Comparison of ENCODE assay signal across 9 cellular contexts in the genomic region with DNA sequence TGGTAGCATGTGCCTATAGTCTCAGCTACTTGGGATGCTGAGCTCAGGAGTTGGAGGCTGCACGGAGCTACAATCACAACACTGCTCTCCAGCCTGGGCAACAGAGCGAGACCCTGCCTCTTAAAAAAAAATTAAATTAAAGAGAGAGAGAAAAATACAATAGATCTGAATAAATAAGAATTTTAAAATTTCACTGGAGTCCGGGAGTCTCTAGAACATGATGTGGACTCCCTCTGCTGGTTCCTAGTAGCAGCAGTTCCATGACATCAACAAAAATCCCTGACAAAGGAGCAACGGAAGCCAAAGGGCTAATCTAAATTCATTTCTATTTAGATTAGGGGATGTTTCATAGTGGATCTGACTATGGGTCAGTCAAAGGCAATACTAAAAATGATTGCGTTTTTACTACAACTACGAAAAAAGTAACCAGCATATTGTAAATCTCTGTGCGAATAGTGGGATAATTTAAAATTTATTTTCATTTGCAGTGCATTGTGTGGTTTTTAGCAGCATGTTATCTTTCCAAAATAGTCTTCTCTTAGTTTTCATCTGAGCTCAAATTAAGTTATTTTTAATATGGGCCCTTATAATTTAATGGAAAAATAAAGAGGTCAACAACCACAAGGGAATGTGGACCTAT. TPM values are rescaled to one million over a fixed set of nuclear protein-coding genes. Genes with fewer than 3 reads are reported as not detected.
DNase-seq lines count a peak whose midpoint lies in the region; ATAC-seq, FAIRE-seq and TF ChIP-seq lines count a peak whose summit lies in the region.
"Had no signal": no experiment of that assay in that cellular context is flagged by ENCODE, and none has a peak within 500 bp of the region (broad histone marks: within the 10 kb centered on the region; RNA-seq: fewer than 3 reads in every experiment).

No MANE protein-coding gene starts in this region.

- TF ChIP-seq CTCF in RWPE2 (IDR thresholded peaks at IDR 0.05; ENCODE audit: poor library complexity, severe bottlenecking) (peak; percentile 51), thyroid gland (IDR thresholded peaks at IDR 0.05) (peak in 5 of 6 experiments; percentile 8 to 49 (median 31))

- intact Hi-C loops in thyroid gland (cut with DNase I): no loop called here
- intact Hi-C loops in activated CD4-positive, alpha-beta memory T cell treated with anti-CD3 and anti-CD28 coated beads for 36 hours (cut with micrococcal nuclease): loop anchor here (10.0 kb wide), 1 partner anchor 796 kb away; no protein-coding TSS in a partner anchor

- TF ChIP-seq POLR2A in thyroid gland (IDR thresholded peaks at IDR 0.05): no peak

- DNase-seq in NCI-H524 (lab: John Stamatoyannopoulos, UW) (peak; percentile 5 to 45), NCI-H524 treated with DMSO at 0.1 percent for 48 hours (lab: John Stamatoyannopoulos, UW) (no peak), RWPE2 (ENCODE audit: low spot score) (no peak), frontal cortex (ENCODE audit: low spot score in 2 of 2) (no peak), thyroid gland (peak in 1 of 2 donors; percentile 12), SK-N-DZ (ENCODE audit: low spot score) (no peak)
- no peak for DNase-seq in activated CD4-positive, alpha-beta memory T cell treated with anti-CD3 and anti-CD28 coated beads for 36 hours

- FAIRE-seq in frontal cortex (lab: Jason Lieb, UNC): peak; percentile 74

- H3K4me1 ChIP-seq in RWPE2 (ENCODE audit: insufficient read depth, poor library complexity, severe bottlenecking) (no peaks in the 10 kb centered on the region), thyroid gland (peaks cover 0 to 9% of the 10 kb centered on the region in 2 donors)

- no peaks in the 10 kb centered on the region for H3K27me3 Mint-ChIP-seq in activated CD4-positive, alpha-beta memory T cell treated with anti-CD3 and anti-CD28 coated beads for 36 hours

- CTCF ChIA-PET in activated CD4-positive, alpha-beta memory T cell treated with anti-CD3 and anti-CD28 coated beads for 36 hours (lab: Charles Lee): interaction anchor here (1.8 kb wide), 1 partner anchor 613 kb away, joined by 5 read pairs; no protein-coding TSS in a partner anchor

- peaks cover 42% of the 10 kb centered on the region for H3K4me1 Mint-ChIP-seq in activated CD4-positive, alpha-beta memory T cell treated with anti-CD3 and anti-CD28 coated beads for 36 hours (ENCODE audit: low read depth)

- WGBS in thyroid gland, 2 donors: 65 to 70% methylated on average over 7 of the region's 7 CpGs

- POLR2A ChIA-PET in activated CD4-positive, alpha-beta memory T cell treated with anti-CD3 and anti-CD28 coated beads for 36 hours (lab: Charles Lee): no interaction called here

- peaks cover 16% of the 10 kb centered on the region for H3K36me3 Mint-ChIP-seq in activated CD4-positive, alpha-beta memory T cell treated with anti-CD3 and anti-CD28 coated beads for 36 hours

- H3K36me3 ChIP-seq in RWPE2 (ENCODE audit: low read depth): peaks cover 31% of the 10 kb centered on the region
- H3K36me3 ChIP-seq in thyroid gland: no peaks in the 10 kb centered on the region

- no peaks in the 10 kb centered on the region for H3K9me3 Mint-ChIP-seq in activated CD4-positive, alpha-beta memory T cell treated with anti-CD3 and anti-CD28 coated beads for 36 hours

- no peak for ATAC-seq in RWPE2 (ENCODE audit: low read depth)
- ATAC-seq in HG02642 (IDR thresholded peaks at IDR 0.05; ENCODE audit: poor library complexity, unreplicated experiment): no peak

- H3K4me3 Mint-ChIP-seq in activated CD4-positive, alpha-beta memory T cell treated with anti-CD3 and anti-CD28 coated beads for 36 hours: no peak overlapping the region

- no peak overlapping the region for H3K27ac Mint-ChIP-seq in activated CD4-positive, alpha-beta memory T cell treated with anti-CD3 and anti-CD28 coated beads for 36 hours

- peaks cover 3% of the 10 kb centered on the region for H3K9me3 ChIP-seq in RWPE2 (ENCODE audit: severe bottlenecking)
- H3K9me3 ChIP-seq in thyroid gland: no peaks in the 10 kb centered on the region

- H3K27me3 ChIP-seq in RWPE2 (ENCODE audit: insufficient read depth, poor library complexity, severe bottlenecking) (no peaks in the 10 kb centered on the region), thyroid gland (no peaks in the 10 kb centered on the region)

- H3K4me3 ChIP-seq in RWPE2 (ENCODE audit: severe bottlenecking): no peak overlapping the region
- H3K4me3 ChIP-seq in thyroid gland (replicated peaks in 1 of 3): no peak overlapping the region
- H3K4me3 ChIP-seq: skin epidermis had no signal

- H3K27ac ChIP-seq in RWPE2 (ENCODE audit: poor library complexity, severe bottlenecking) (no peak overlapping the region), thyroid gland (no peak overlapping the region)
- H3K27ac ChIP-seq: skin epidermis had no signal

RNA-seq across cellular contexts. Expression of a gene that starts 6.7 kb away (rescaled TPM):
- total RNA-seq in frontal cortex (35.1 TPM), thyroid gland (10 to 100 TPM; 12.6 to 23.7 (median 18.2) TPM)
- total RNA-seq in activated CD4-positive, alpha-beta memory T cell treated with anti-CD3 and anti-CD28 coated beads for 36 hours: 10 to 100 TPM; 35.1 to 37.8 TPM
- 36.2 and 42.6 TPM in 2 replicates for polyA plus RNA-seq in SK-N-DZ (2014; cell fraction: cytosol; rRNA removed)
- 25.2 and 39.7 TPM in 2 replicates for polyA plus RNA-seq in SK-N-DZ (2014; cell fraction: nucleus; rRNA removed)

RNA-seq across cellular contexts. Expression of a gene that starts 39.4 kb away (rescaled TPM):
- total RNA-seq in frontal cortex (20.8 TPM), thyroid gland (1 to 10 TPM; 5.5 to 9.4 (median 7.4) TPM)
- 1 to 10 TPM; 4.4 to 4.8 TPM for total RNA-seq in activated CD4-positive, alpha-beta memory T cell treated with anti-CD3 and anti-CD28 coated beads for 36 hours
- polyA plus RNA-seq in SK-N-DZ (2014; cell fraction: cytosol; rRNA removed): 16.8 and 21.2 TPM in 2 replicates
- 11.7 and 13.7 TPM in 2 replicates for polyA plus RNA-seq in SK-N-DZ (2014; cell fraction: nucleus; rRNA removed)

Comparison
In these comparisons a context has a peak if more than half of its experiments do, and no peak if none do; other contexts are left out.
1. DNase-seq: peak in NCI-H524 (2 of 2); none in NCI-H524 treated with DMSO at 0.1 percent for 48 hours (single experiment), RWPE2 (single experiment), frontal cortex (0 of 2), activated CD4-positive, alpha-beta memory T cell treated with anti-CD3 and anti-CD28 coated beads for 36 hours (single experiment) and SK-N-DZ (single experiment).